10 cellular contexts compared by ENCODE assay signal in the genomic region with DNA sequence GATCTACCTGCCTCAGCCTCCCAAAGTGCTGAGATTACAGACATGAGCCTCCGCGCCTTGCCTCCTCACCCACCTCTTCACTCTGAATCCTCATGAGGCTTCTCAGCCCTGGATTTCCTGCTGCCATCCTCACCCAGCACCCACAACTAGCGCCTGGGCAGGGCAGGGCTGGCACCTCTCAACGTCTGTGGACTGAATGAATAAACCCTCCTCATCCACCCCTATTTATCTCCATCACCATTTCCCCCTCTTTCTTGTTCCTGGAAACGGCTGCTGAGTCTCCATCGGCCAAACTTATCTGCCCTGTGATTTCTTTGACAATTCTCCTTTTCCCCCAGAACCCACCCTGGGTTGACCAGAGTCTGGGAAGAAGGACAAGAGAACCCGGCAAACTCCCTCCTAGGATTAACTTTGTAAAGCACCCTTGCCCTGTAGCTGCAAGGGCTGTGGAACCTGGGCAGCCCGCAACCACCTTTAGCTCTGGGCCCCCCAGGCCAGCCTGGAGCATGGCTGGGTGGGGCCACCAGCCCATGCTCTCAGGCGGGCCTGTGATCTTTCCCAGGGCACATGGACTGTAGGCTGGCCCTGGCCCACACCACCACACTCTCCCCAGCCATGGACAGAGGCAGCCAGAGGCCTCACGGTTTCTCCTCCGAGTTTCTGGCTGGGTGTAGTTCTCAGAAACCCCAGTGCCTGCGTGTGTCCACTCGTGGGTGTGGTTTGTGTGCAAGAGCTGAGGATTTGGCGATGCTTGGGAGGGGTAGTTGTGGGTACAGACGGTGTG. TPM values are rescaled to one million over a fixed set of nuclear protein-coding genes. Genes with fewer than 3 reads are reported as not detected.
DNase-seq lines count a peak whose midpoint lies in the region; ATAC-seq, FAIRE-seq and TF ChIP-seq lines count a peak whose summit lies in the region.
"Had no signal": no experiment of that assay in that cellular context is flagged by ENCODE, and none has a peak within 500 bp of the region (broad histone marks: within the 10 kb centered on the region; RNA-seq: fewer than 3 reads in every experiment).

No MANE protein-coding gene starts in this region.

- H3K79me1 ChIP-seq in H1 (ENCODE audit: low read depth, low read length), result 0 out of 2 replicates have a peak, but pooled peaks cover 2% of the 10 kb centered on the region

- DNase-seq in activated CD8-positive, alpha-beta T cell treated with anti-CD3 and anti-CD28 coated beads for 36 hours, result peak; percentile 56
- DNase-seq in H1 (ENCODE audit: low read depth in 1 of 2, low spot score in 2 of 2) (no peak), MG63 (no peak), Caco-2 (no peak), kidney (no peak)
- peak in 1 of 2 donors; percentile 69 for DNase-seq in stimulated activated effector memory CD8-positive, alpha-beta T cell treated with anti-CD3 and anti-CD28 coated beads, Interleukin-12 subunit alpha, Interleukin-12 subunit beta, amount 100 ng/mL, for 72 hours (ENCODE audit: low spot score in 2 of 2)
- DNase-seq: DMS79, IMR-90 had no signal

- CTCF ChIA-PET in activated CD8-positive, alpha-beta T cell treated with anti-CD3 and anti-CD28 coated beads for 36 hours (lab: Charles Lee), result interaction anchor here (1.2 to 2.1 kb wide), 3 partner anchors 26 to 150 kb away, joined by 3 to 6 read pairs (median 5); partner anchors contain the start of gene PAGR1
- CTCF ChIA-PET in H1 (lab: Charles Lee; ENCODE audit: partially characterized antibody) (interaction anchor here (0.7 to 1.6 kb wide), 5 partner anchors 14 to 45 kb away, joined by 3 to 4 read pairs (median 3); partner anchors contain the start of gene QPRT), Caco-2 (lab: Charles Lee) (no interaction called here)

- no peak for TF ChIP-seq RAD21 in H1 (IDR thresholded peaks at IDR 0.05 in 1 of 2, conservative IDR thresholded peaks at IDR 0.05 in 1 of 2; ENCODE audit: low read depth in 2 of 2, low read length in 2 of 2)

- H3K36me3 Mint-ChIP-seq in activated CD8-positive, alpha-beta T cell treated with anti-CD3 and anti-CD28 coated beads for 36 hours (ENCODE audit: low read depth), result peaks cover 51% of the 10 kb centered on the region
- H3K36me3 Mint-ChIP-seq in stimulated activated effector memory CD8-positive, alpha-beta T cell treated with anti-CD3 and anti-CD28 coated beads, Interleukin-12 subunit alpha, Interleukin-12 subunit beta, amount 100 ng/mL, for 72 hours, result peaks cover 78% of the 10 kb centered on the region
- no peaks in the 10 kb centered on the region for H3K36me3 Mint-ChIP-seq in Caco-2 (ENCODE audit: insufficient read depth, unreplicated experiment)

- H3K9me3 ChIP-seq in HUES6 (ENCODE audit: control insufficient read depth, insufficient read depth, low read depth, low read length), result no peaks in the 10 kb centered on the region
- no peaks in the 10 kb centered on the region for H3K9me3 ChIP-seq in H1 (ENCODE audit: insufficient read depth in 2 of 2, low read depth in 1 of 2, low read length in 1 of 2)
- no peaks in the 10 kb centered on the region for H3K9me3 ChIP-seq in MG63
- no peaks in the 10 kb centered on the region for H3K9me3 ChIP-seq in Caco-2
- H3K9me3 ChIP-seq in kidney (ENCODE audit: control insufficient read depth in 1 of 2, low read length in 2 of 2), result no peaks in the 10 kb centered on the region

- H4K5ac ChIP-seq in H1 (ENCODE audit: insufficient read length, low read depth, low read length), result peak overlapping the region; percentile 13

- peak overlapping the region; percentile 93 for H3K4me3 Mint-ChIP-seq in activated CD8-positive, alpha-beta T cell treated with anti-CD3 and anti-CD28 coated beads for 36 hours
- H3K4me3 Mint-ChIP-seq in stimulated activated effector memory CD8-positive, alpha-beta T cell treated with anti-CD3 and anti-CD28 coated beads, Interleukin-12 subunit alpha, Interleukin-12 subunit beta, amount 100 ng/mL, for 72 hours, result peak overlapping the region; percentile 97
- H3K4me3 Mint-ChIP-seq in Caco-2 (ENCODE audit: unreplicated experiment), result no peak overlapping the region

- ATAC-seq in activated CD8-positive, alpha-beta T cell treated with anti-CD3 and anti-CD28 coated beads for 36 hours, result no peak
- ATAC-seq in stimulated activated effector memory CD8-positive, alpha-beta T cell treated with anti-CD3 and anti-CD28 coated beads, Interleukin-12 subunit alpha, Interleukin-12 subunit beta, amount 100 ng/mL, for 72 hours, result peak; percentile 29
- no peak for ATAC-seq in GM21423 (IDR thresholded peaks at IDR 0.05; ENCODE audit: unreplicated experiment)

- POLR2A ChIA-PET in activated CD8-positive, alpha-beta T cell treated with anti-CD3 and anti-CD28 coated beads for 36 hours (lab: Charles Lee), result interaction anchor here (0.6 to 3.5 kb wide), 10 partner anchors 10 to 462 kb away, joined by 3 to 10 read pairs (median 3); partner anchors contain the start of gene QPRT
- POLR2A ChIA-PET in H1 (lab: Charles Lee; ENCODE audit: partially characterized antibody) (interaction anchor here (0.9 to 3.7 kb wide), 6 partner anchors 11 to 44 kb away, joined by 3 to 59 read pairs (median 8); partner anchors contain the start of gene QPRT), Caco-2 (lab: Charles Lee) (no interaction called here)

- no peaks in the 10 kb centered on the region for H3K79me2 ChIP-seq in H1 (ENCODE audit: control insufficient read depth in 1 of 2, insufficient read depth in 2 of 2, low read length in 2 of 2)

- H4K91ac ChIP-seq in H1 (replicated peaks; ENCODE audit: insufficient read length, low read length), result peak overlapping the region; percentile 86

- no peak overlapping the region for H2BK5ac ChIP-seq in H1 (ENCODE audit: low read depth, low read length)

- TF ChIP-seq CTCF in activated CD8-positive, alpha-beta T cell treated with anti-CD3 and anti-CD28 coated beads for 36 hours (IDR thresholded peaks at IDR 0.05), result no peak
- TF ChIP-seq CTCF in H1 (IDR thresholded peaks at IDR 0.05; ENCODE audit: control extremely low read depth in 1 of 3, insufficient read depth in 1 of 3, low read depth in 1 of 3, low read length in 3 of 3) (no peak), Caco-2 (IDR thresholded peaks at IDR 0.05; ENCODE audit: insufficient read depth in 1 of 2, low read depth in 1 of 2, low read length in 1 of 2, severe bottlenecking in 1 of 2, unreplicated experiment in 1 of 2) (no peak), kidney (IDR thresholded peaks at IDR 0.05; ENCODE audit: borderline replicate concordance, extremely low read depth, insufficient read depth) (no peak)

- H3K23ac ChIP-seq in H1 (ENCODE audit: insufficient read length), result no peak overlapping the region

- H3K14ac ChIP-seq in H1 (ENCODE audit: insufficient read length), result no peak overlapping the region

- no peaks in the 10 kb centered on the region; the same call in 1 of the 2 replicates for H3K23me2 ChIP-seq in H1 (ENCODE audit: low read depth, low read length)

- no peak for TF ChIP-seq EP300 in H1 (IDR thresholded peaks at IDR 0.05; ENCODE audit: borderline replicate concordance in 1 of 2, low read depth in 2 of 2, low read length in 2 of 2)

- intact Hi-C loops in activated CD8-positive, alpha-beta T cell treated with anti-CD3 and anti-CD28 coated beads for 36 hours (cut with micrococcal nuclease), result no loop called here
- intact Hi-C loops in Caco-2 (cut with micrococcal nuclease; ENCODE audit: unreplicated experiment) (no loop called here), kidney (cut with DNase I) (no loop called here)

- no peak for FAIRE-seq in H1 (lab: Jason Lieb, UNC)
- FAIRE-seq in kidney (lab: Jason Lieb, UNC), result no peak

- H3K18ac ChIP-seq in H1 (ENCODE audit: extremely low read depth, low read length), result peak overlapping the region; percentile 75; the same call in 1 of the 2 replicates

- no peak overlapping the region; the same call in 1 of the 2 replicates for H2AK5ac ChIP-seq in H1 (ENCODE audit: low read depth, low read length)

- H3K27ac ChIP-seq in HUES6 (ENCODE audit: low read depth, low read length) (no peak overlapping the region), H1 (ENCODE audit: low read depth, low read length) (no peak overlapping the region), kidney (ENCODE audit: low read depth in 2 of 2, low read length in 2 of 2) (no peak overlapping the region)

- peak overlapping the region; percentile 95 for H2BK20ac ChIP-seq in H1 (ENCODE audit: low read length)

- peaks cover 0 to 2% of the 10 kb centered on the region in 2 experiments for H4K20me1 ChIP-seq in H1 (replicated peaks in 1 of 2; ENCODE audit: control insufficient read depth in 1 of 2, insufficient read depth in 2 of 2, low read length in 2 of 2)

- H3K36me3 ChIP-seq in HUES6 (ENCODE audit: control insufficient read depth, insufficient read depth, low read length), result no peaks in the 10 kb centered on the region
- H3K36me3 ChIP-seq in H1 (ENCODE audit: control insufficient read depth in 2 of 4, insufficient read depth in 4 of 4, low read length in 3 of 4), result no peaks in the 10 kb centered on the region
- no peaks in the 10 kb centered on the region for H3K36me3 ChIP-seq in MG63
- no peaks in the 10 kb centered on the region for H3K36me3 ChIP-seq in Caco-2 (ENCODE audit: control insufficient read depth, insufficient read depth, low read length)
- no peaks in the 10 kb centered on the region for H3K36me3 ChIP-seq in kidney (ENCODE audit: control insufficient read depth in 1 of 2, insufficient read depth in 2 of 2, low read length in 2 of 2)

- 94% methylated on average over 14 of the region's 15 CpGs; no CpG with 5 or more reads in 1 of the 2 experiments for WGBS in H1 (ENCODE audit: extremely low coverage in 1 of 2, insufficient coverage in 1 of 2, insufficient read length in 1 of 2, insufficient replicate concordance in 2 of 2, low coverage in 1 of 2, low lambda C conversion rate in 2 of 2, missing lambda C conversion rate in 1 of 2), 2 experiments

- peaks cover 40% of the 10 kb centered on the region for H3K4me1 Mint-ChIP-seq in activated CD8-positive, alpha-beta T cell treated with anti-CD3 and anti-CD28 coated beads for 36 hours (ENCODE audit: low read depth)
- peaks cover 83% of the 10 kb centered on the region for H3K4me1 Mint-ChIP-seq in stimulated activated effector memory CD8-positive, alpha-beta T cell treated with anti-CD3 and anti-CD28 coated beads, Interleukin-12 subunit alpha, Interleukin-12 subunit beta, amount 100 ng/mL, for 72 hours
- peaks cover 15% of the 10 kb centered on the region for H3K4me1 Mint-ChIP-seq in Caco-2 (ENCODE audit: low read depth, unreplicated experiment)

- H3K56ac ChIP-seq in H1 (replicated peaks; ENCODE audit: insufficient read length, low read depth, low read length), result no peak overlapping the region

- H3K9ac ChIP-seq in HUES6 (ENCODE audit: low read length) (no peak overlapping the region), H1 (replicated peaks in 1 of 4; ENCODE audit: extremely low read depth in 1 of 4, low read depth in 3 of 4, low read length in 3 of 4) (no peak overlapping the region), kidney (ENCODE audit: low read length in 2 of 2) (peak overlapping the region in 1 of 2 donors; percentile 55)

- no peaks in the 10 kb centered on the region for H3K9me3 Mint-ChIP-seq in activated CD8-positive, alpha-beta T cell treated with anti-CD3 and anti-CD28 coated beads for 36 hours
- H3K9me3 Mint-ChIP-seq in stimulated activated effector memory CD8-positive, alpha-beta T cell treated with anti-CD3 and anti-CD28 coated beads, Interleukin-12 subunit alpha, Interleukin-12 subunit beta, amount 100 ng/mL, for 72 hours, result no peaks in the 10 kb centered on the region
- no peaks in the 10 kb centered on the region for H3K9me3 Mint-ChIP-seq in Caco-2 (ENCODE audit: unreplicated experiment)

- peak overlapping the region; percentile 97 for H2BK12ac ChIP-seq in H1 (ENCODE audit: low read depth, low read length)

- no peaks in the 10 kb centered on the region for H3K27me3 Mint-ChIP-seq in activated CD8-positive, alpha-beta T cell treated with anti-CD3 and anti-CD28 coated beads for 36 hours
- no peaks in the 10 kb centered on the region for H3K27me3 Mint-ChIP-seq in Caco-2 (ENCODE audit: insufficient read depth, unreplicated experiment)

- peak overlapping the region; percentile 42; the same call in 1 of the 2 replicates for H2AFZ ChIP-seq in H1 (ENCODE audit: low read length)

- H3K4me2 ChIP-seq in H1 (ENCODE audit: insufficient read depth in 1 of 2, low read depth in 2 of 2, low read length in 2 of 2), result peak overlapping the region in 1 of 2 experiments; percentile 66; a peak in 1 of 4 replicates

- peak overlapping the region; percentile 71 for H3K4ac ChIP-seq in H1 (replicated peaks; ENCODE audit: insufficient read length, low read depth, low read length)

- peak overlapping the region; percentile 54 for H2BK120ac ChIP-seq in H1 (replicated peaks; ENCODE audit: low read depth, low read length)

- H3K27me3 ChIP-seq in HUES6 (ENCODE audit: control insufficient read depth, insufficient read depth, low read length) (no peaks in the 10 kb centered on the region), H1 (replicated peaks in 1 of 4; ENCODE audit: control insufficient read depth in 3 of 4, extremely low read depth in 1 of 4, insufficient read depth in 3 of 4, low read length in 3 of 4) (no peaks in the 10 kb centered on the region; a peak in 1 of 7 replicates), MG63 (no peaks in the 10 kb centered on the region), Caco-2 (replicated peaks; ENCODE audit: control insufficient read depth, insufficient read depth, low read length) (no peaks in the 10 kb centered on the region)

- H2BK15ac ChIP-seq in H1 (ENCODE audit: low read length), result peak overlapping the region; percentile 89; the same call in 1 of the 2 replicates

- BruUV-seq in Caco-2 (replicated peaks; lab: Mats Ljungman, UMichigan), result no TSS peak

- H3K4me3 ChIP-seq in HUES6 (ENCODE audit: low read depth, low read length) (peak overlapping the region; percentile 56; the same call in 1 of the 2 replicates), H1 (ENCODE audit: extremely low read depth in 1 of 4, insufficient read depth in 2 of 4, low read depth in 3 of 4, low read length in 4 of 4) (no peak overlapping the region), MG63 (no peak overlapping the region), Caco-2 (ENCODE audit: low read depth, low read length) (no peak overlapping the region), kidney (ENCODE audit: low read length in 2 of 2) (peak overlapping the region in 1 of 2 donors; percentile 38)

- peaks cover 24% of the 10 kb centered on the region for H3K4me1 ChIP-seq in HUES6 (ENCODE audit: control insufficient read depth, insufficient read depth, low read length)
- peaks cover 0 to 24% (median 18%) of the 10 kb centered on the region in 4 experiments; a peak in 6 of 7 replicates for H3K4me1 ChIP-seq in H1 (replicated peaks in 1 of 4; ENCODE audit: control insufficient read depth in 3 of 4, insufficient read depth in 4 of 4, low read length in 3 of 4)
- no peaks in the 10 kb centered on the region for H3K4me1 ChIP-seq in Caco-2
- peaks cover 0 to 5% of the 10 kb centered on the region in 2 donors for H3K4me1 ChIP-seq in kidney (ENCODE audit: control insufficient read depth in 1 of 2, insufficient read depth in 1 of 2, low read depth in 1 of 2, low read length in 2 of 2)

- no peak for TF ChIP-seq POLR2A in H1 (IDR thresholded peaks at IDR 0.05; ENCODE audit: control extremely low read depth in 1 of 2, low read depth in 2 of 2, low read length in 2 of 2)

- H3K27ac Mint-ChIP-seq in activated CD8-positive, alpha-beta T cell treated with anti-CD3 and anti-CD28 coated beads for 36 hours, result peak overlapping the region; percentile 95
- H3K27ac Mint-ChIP-seq in stimulated activated effector memory CD8-positive, alpha-beta T cell treated with anti-CD3 and anti-CD28 coated beads, Interleukin-12 subunit alpha, Interleukin-12 subunit beta, amount 100 ng/mL, for 72 hours, result peak overlapping the region; percentile 99
- H3K27ac Mint-ChIP-seq in Caco-2 (ENCODE audit: unreplicated experiment), result no peak overlapping the region

- H4K8ac ChIP-seq in H1 (ENCODE audit: extremely low read depth, insufficient read depth, low read length), result no peak overlapping the region

RNA-seq across cellular contexts. Expression of gene SPN, which starts 2.4 kb away (rescaled TPM):
- total RNA-seq in activated CD8-positive, alpha-beta T cell treated with anti-CD3 and anti-CD28 coated beads for 36 hours, result 100 to 1,000 TPM; 110 to 119 TPM
- 1.6 and 1.8 TPM in 2 replicates for total RNA-seq in H1 (2021; fragmentation: NEBNext Ultra II Directional; extraction: Animal tissue kit (Norgen Biotek cat#: 25700))
- polyA plus RNA-seq in H1 (2011; rRNA removed) (1.3 and 1.5 TPM in 2 replicates), kidney (ENCODE audit: insufficient read depth, low read depth, low replicate concordance) (1.0 TPM)
- polyA plus RNA-seq in H1 (2011; cell fraction: cytosol; rRNA removed), result 0.76 TPM
- 2.7 TPM for polyA plus RNA-seq in H1 (2011; cell fraction: nucleus; rRNA removed)
- 0.46 to 1.7 TPM (median 0.89 TPM) in 4 replicates for polyA plus RNA-seq in H1 (2012, experiment 1 of 2)
- 0.92 TPM for polyA plus RNA-seq in H1 (2012, experiment 2 of 2)
- polyA plus RNA-seq in H1 (2013, experiment 1 of 2), result 4.0 TPM
- polyA plus RNA-seq in H1 (2013, experiment 2 of 2), result 3.8 TPM
- polyA minus RNA-seq in H1 (2011; rRNA and poly(A)+ RNA removed), result 2.1 and 3.2 TPM in 2 replicates
- polyA minus RNA-seq in H1 (2011; cell fraction: cytosol; rRNA and poly(A)+ RNA removed), result 0.44 TPM
- polyA minus RNA-seq in H1 (2011; cell fraction: nucleus; rRNA and poly(A)+ RNA removed), result 2.6 TPM
- total RNA-seq in MG63 (2014; rRNA removed; shearing (Covaris generic); ENCODE audit: low replicate concordance), result not detected in 2 replicates
- total RNA-seq in Caco-2 (2022) (not detected in 2 replicates), kidney (8.8 TPM)
- total RNA-seq: IMR-90 had no signal
- polyA plus RNA-seq: IMR-90 had no signal

RNA-seq across cellular contexts. Expression of gene QPRT, which starts 13.5 kb away (rescaled TPM):
- total RNA-seq in activated CD8-positive, alpha-beta T cell treated with anti-CD3 and anti-CD28 coated beads for 36 hours, result 10 to 100 TPM in 1 of 2 experiments, 1 to 10 TPM in 1; 9.3 to 11.7 TPM
- 102 and 106 TPM in 2 replicates for total RNA-seq in H1 (2021; fragmentation: NEBNext Ultra II Directional; extraction: Animal tissue kit (Norgen Biotek cat#: 25700))
- polyA plus RNA-seq in H1 (2011; rRNA removed) (89.0 and 119 TPM in 2 replicates), kidney (ENCODE audit: insufficient read depth, low read depth, low replicate concordance) (168 TPM)
- polyA plus RNA-seq in H1 (2011; cell fraction: cytosol; rRNA removed), result 91.7 TPM
- polyA plus RNA-seq in H1 (2011; cell fraction: nucleus; rRNA removed), result 116 TPM
- polyA plus RNA-seq in H1 (2012, experiment 1 of 2), result 90.0 to 121 TPM (median 112 TPM) in 4 replicates
- polyA plus RNA-seq in H1 (2012, experiment 2 of 2), result 101 TPM
- 129 TPM for polyA plus RNA-seq in H1 (2013, experiment 1 of 2)
- 122 TPM for polyA plus RNA-seq in H1 (2013, experiment 2 of 2)
- 70.3 and 84.6 TPM in 2 replicates for polyA minus RNA-seq in H1 (2011; rRNA and poly(A)+ RNA removed)
- polyA minus RNA-seq in H1 (2011; cell fraction: cytosol; rRNA and poly(A)+ RNA removed), result 86.7 TPM
- polyA minus RNA-seq in H1 (2011; cell fraction: nucleus; rRNA and poly(A)+ RNA removed), result 53.3 TPM
- total RNA-seq in MG63 (2014; rRNA removed; shearing (Covaris generic); ENCODE audit: low replicate concordance), result 0.36 and 0.64 TPM in 2 replicates
- total RNA-seq in Caco-2 (2022) (176 and 178 TPM in 2 replicates), kidney (13.9 TPM)

Comparison
In these comparisons a context has a peak if more than half of its experiments do, and no peak if none do; other contexts are left out.
1. RNA of gene SPN, which starts 2.4 kb away (total RNA-seq): 110 to 119 TPM in activated CD8-positive, alpha-beta T cell treated with anti-CD3 and anti-CD28 coated beads for 36 hours; 8.8 TPM in kidney (single experiment), 1.6 to 1.8 TPM in H1, not detected in Caco-2 and not detected in MG63; every median in the first group is over 10 times any median in the second.